ENCODE assay signal across 23 cellular contexts in genomic region chr20:45056473-45057148, GRCh38. TPM values are rescaled to one million over a fixed set of nuclear protein-coding genes. Genes with fewer than 3 reads are reported as not detected.
DNase-seq lines count a peak whose midpoint lies in the region; ATAC-seq, FAIRE-seq and TF ChIP-seq lines count a peak whose summit lies in the region.
"Had no signal": no experiment of that assay in that cellular context is flagged by ENCODE, and none has a peak within 500 bp of the region (broad histone marks: within the 10 kb centered on the region; RNA-seq: fewer than 3 reads in every experiment).

No MANE protein-coding gene starts in this region.

- H3K9me3 ChIP-seq in pancreas, result no peaks in the 10 kb centered on the region
- H3K9me3 ChIP-seq: lower lobe of right lung, upper lobe of right lung had no signal

- H3K27me3 Mint-ChIP-seq in activated CD8-positive, alpha-beta T cell treated with anti-CD3 and anti-CD28 coated beads for 36 hours, result no peaks in the 10 kb centered on the region
- no peaks in the 10 kb centered on the region for H3K27me3 Mint-ChIP-seq in activated CD8-positive, alpha-beta T cell treated with anti-CD3 and anti-CD28 coated beads, Interleukin-2, amount 10 ng/mL, durations not matched to agents 7 days and 5 days (ENCODE audit: low read depth)
- H3K27me3 Mint-ChIP-seq in central memory CD8-positive, alpha-beta T cell, result no peaks in the 10 kb centered on the region
- H3K27me3 Mint-ChIP-seq: activated naive CD8-positive, alpha-beta T cell treated with anti-CD3 and anti-CD28 coated beads, Interleukin-2, amount 10 ng/mL, durations not matched to agents 7 days and 5 days had no signal

- peak overlapping the region in 1 of 4 donors; percentile 18 for H3K27ac ChIP-seq in pancreas
- H3K27ac ChIP-seq: lower lobe of right lung, upper lobe of right lung had no signal

- CTCF ChIA-PET in activated CD8-positive, alpha-beta T cell treated with anti-CD3 and anti-CD28 coated beads for 36 hours (lab: Charles Lee), result interaction anchor here (1.2 to 10.8 kb wide), 4 partner anchors 13 to 234 kb away, joined by 4 to 111 read pairs (median 6); no protein-coding TSS in a partner anchor
- CTCF ChIA-PET in activated CD8-positive, alpha-beta T cell treated with anti-CD3 and anti-CD28 coated beads, Interleukin-2, amount 10 ng/mL, durations not matched to agents 7 days and 5 days (lab: Charles Lee), result interaction anchor here (6.1 to 24.9 kb wide), 2 partner anchors 13 to 41 kb away, joined by 70 to 489 read pairs; partner anchors contain the start of gene KCNS1

- intact Hi-C loops in activated CD8-positive, alpha-beta T cell treated with anti-CD3 and anti-CD28 coated beads for 36 hours (cut with micrococcal nuclease), result no loop called here
- intact Hi-C loops in pancreas (cut with DNase I), result no loop called here

- no peak for ATAC-seq in activated CD8-positive, alpha-beta T cell treated with anti-CD3 and anti-CD28 coated beads for 36 hours
- no peak for ATAC-seq in activated CD8-positive, alpha-beta T cell treated with anti-CD3 and anti-CD28 coated beads, Interleukin-2, amount 10 ng/mL, durations not matched to agents 7 days and 5 days
- no peak for ATAC-seq in central memory CD8-positive, alpha-beta T cell (replicated peaks; ENCODE audit: extremely low read depth, poor library complexity, severe bottlenecking)
- peak; percentile 50 to 75 (median 63) for ATAC-seq in pancreas
- ATAC-seq: GM23338, upper lobe of right lung had no signal

- DNase-seq in activated CD8-positive, alpha-beta T cell treated with anti-CD3 and anti-CD28 coated beads for 36 hours, result no peak
- no peak for DNase-seq in activated CD8-positive, alpha-beta T cell treated with anti-CD3 and anti-CD28 coated beads, Interleukin-2, amount 10 ng/mL, durations not matched to agents 7 days and 5 days
- DNase-seq in NCI-H2029 (lab: John Stamatoyannopoulos, UW) (peak; percentile 52), pancreas (peak in 3 of 6 donors; percentile 6 to 15 (median 9)), NCI-H2171 (lab: John Stamatoyannopoulos, UW) (no peak), DMS79 (lab: John Stamatoyannopoulos, UW) (no peak)
- no peak for DNase-seq in central memory CD8-positive, alpha-beta T cell (ENCODE audit: low spot score in 2 of 2)
- no peak for DNase-seq in effector CD8-positive, alpha-beta T cell (lab: John Stamatoyannopoulos, UW)
- DNase-seq: activated CD4-positive, alpha-beta T cell treated with anti-CD3 and anti-CD28 coated beads, Interleukin-2, amount 50 U/mL, for 48 hours; activated naive CD8-positive, alpha-beta T cell treated with anti-CD3 and anti-CD28 coated beads, Interleukin-2, amount 10 ng/mL, durations not matched to agents 7 days and 5 days; activated T-cell treated with anti-CD3 and anti-CD28 coated beads for 4 hours; endodermal cell; kidney; lower lobe of right lung; NCI-H1092 treated with DMSO at 0.1 percent for 48 hours; NCI-H446 treated with DMSO at 0.1 percent for 48 hours; occipital lobe; T-helper 2 cell; upper lobe of right lung had no signal

- H3K9me3 Mint-ChIP-seq in activated CD8-positive, alpha-beta T cell treated with anti-CD3 and anti-CD28 coated beads for 36 hours, result no peaks in the 10 kb centered on the region
- H3K9me3 Mint-ChIP-seq in activated CD8-positive, alpha-beta T cell treated with anti-CD3 and anti-CD28 coated beads, Interleukin-2, amount 10 ng/mL, durations not matched to agents 7 days and 5 days (ENCODE audit: insufficient read depth), result no peaks in the 10 kb centered on the region
- H3K9me3 Mint-ChIP-seq in central memory CD8-positive, alpha-beta T cell, result no peaks in the 10 kb centered on the region
- H3K9me3 Mint-ChIP-seq: activated naive CD8-positive, alpha-beta T cell treated with anti-CD3 and anti-CD28 coated beads, Interleukin-2, amount 10 ng/mL, durations not matched to agents 7 days and 5 days; endodermal cell; GM23338 had no signal

- peak overlapping the region; percentile 41 for H3K27ac Mint-ChIP-seq in activated CD8-positive, alpha-beta T cell treated with anti-CD3 and anti-CD28 coated beads for 36 hours
- H3K27ac Mint-ChIP-seq in activated CD8-positive, alpha-beta T cell treated with anti-CD3 and anti-CD28 coated beads, Interleukin-2, amount 10 ng/mL, durations not matched to agents 7 days and 5 days, result no peak overlapping the region
- peak overlapping the region; percentile 73 for H3K27ac Mint-ChIP-seq in central memory CD8-positive, alpha-beta T cell (ENCODE audit: low read depth)
- H3K27ac Mint-ChIP-seq: activated naive CD8-positive, alpha-beta T cell treated with anti-CD3 and anti-CD28 coated beads, Interleukin-2, amount 10 ng/mL, durations not matched to agents 7 days and 5 days; endodermal cell; GM23338 had no signal

- WGBS in pancreas, 2 donors, result 36 to 48% methylated on average over 7 of the region's 7 CpGs

- H3K4me3 Mint-ChIP-seq in activated CD8-positive, alpha-beta T cell treated with anti-CD3 and anti-CD28 coated beads for 36 hours, result no peak overlapping the region
- no peak overlapping the region for H3K4me3 Mint-ChIP-seq in activated CD8-positive, alpha-beta T cell treated with anti-CD3 and anti-CD28 coated beads, Interleukin-2, amount 10 ng/mL, durations not matched to agents 7 days and 5 days
- H3K4me3 Mint-ChIP-seq in central memory CD8-positive, alpha-beta T cell, result no peak overlapping the region
- H3K4me3 Mint-ChIP-seq: activated naive CD8-positive, alpha-beta T cell treated with anti-CD3 and anti-CD28 coated beads, Interleukin-2, amount 10 ng/mL, durations not matched to agents 7 days and 5 days; endodermal cell; GM23338 had no signal

- no peak overlapping the region for H3K4me3 ChIP-seq in pancreas
- H3K4me3 ChIP-seq: GM23338, lower lobe of right lung, upper lobe of right lung had no signal

- FAIRE-seq in pancreas (lab: Jason Lieb, UNC), result no peak
- FAIRE-seq: A204.1, kidney, RCC 7860 had no signal

- H3K36me3 ChIP-seq in pancreas, result no peaks in the 10 kb centered on the region

- peaks cover 87% of the 10 kb centered on the region for H3K4me1 Mint-ChIP-seq in activated CD8-positive, alpha-beta T cell treated with anti-CD3 and anti-CD28 coated beads for 36 hours (ENCODE audit: low read depth)
- peaks cover 66% of the 10 kb centered on the region for H3K4me1 Mint-ChIP-seq in activated CD8-positive, alpha-beta T cell treated with anti-CD3 and anti-CD28 coated beads, Interleukin-2, amount 10 ng/mL, durations not matched to agents 7 days and 5 days (ENCODE audit: low read depth)
- H3K4me1 Mint-ChIP-seq in central memory CD8-positive, alpha-beta T cell, result peaks cover 93% of the 10 kb centered on the region

- H3K27me3 ChIP-seq in pancreas, result no peaks in the 10 kb centered on the region
- H3K27me3 ChIP-seq: upper lobe of right lung had no signal

- H3K4me1 ChIP-seq in pancreas, result no peaks in the 10 kb centered on the region

- POLR2A ChIA-PET in activated CD8-positive, alpha-beta T cell treated with anti-CD3 and anti-CD28 coated beads for 36 hours (lab: Charles Lee), result interaction anchor here (1.0 kb wide), 1 partner anchor 9 kb away, joined by 3 read pairs; no protein-coding TSS in a partner anchor
- POLR2A ChIA-PET in activated CD8-positive, alpha-beta T cell treated with anti-CD3 and anti-CD28 coated beads, Interleukin-2, amount 10 ng/mL, durations not matched to agents 7 days and 5 days (lab: Charles Lee), result no interaction called here

- TF ChIP-seq CTCF in activated CD8-positive, alpha-beta T cell treated with anti-CD3 and anti-CD28 coated beads for 36 hours (IDR thresholded peaks at IDR 0.05), result no peak
- no peak for TF ChIP-seq CTCF in pancreas (IDR thresholded peaks at IDR 0.05)

- peaks cover 58% of the 10 kb centered on the region for H3K36me3 Mint-ChIP-seq in activated CD8-positive, alpha-beta T cell treated with anti-CD3 and anti-CD28 coated beads for 36 hours (ENCODE audit: low read depth)
- peaks cover 67% of the 10 kb centered on the region for H3K36me3 Mint-ChIP-seq in activated CD8-positive, alpha-beta T cell treated with anti-CD3 and anti-CD28 coated beads, Interleukin-2, amount 10 ng/mL, durations not matched to agents 7 days and 5 days (ENCODE audit: low read depth)
- H3K36me3 Mint-ChIP-seq in central memory CD8-positive, alpha-beta T cell (ENCODE audit: insufficient read depth), result peaks cover 60% of the 10 kb centered on the region

RNA-seq across cellular contexts. Expression of gene KCNS1, which starts 44.3 kb away (rescaled TPM):
- total RNA-seq in activated CD8-positive, alpha-beta T cell treated with anti-CD3 and anti-CD28 coated beads for 36 hours, result under 1 TPM; 0.38 to 0.54 TPM
- total RNA-seq in activated CD8-positive, alpha-beta T cell treated with anti-CD3 and anti-CD28 coated beads, Interleukin-2, amount 10 ng/mL, durations not matched to agents 7 days and 5 days, result under 1 TPM; 0.05 to 0.11 TPM
- 1 to 10 TPM in 1 of 6 donors, under 1 TPM in 4, not detected in 1; 0.04 to 1.3 (median 0.16) TPM for total RNA-seq in pancreas
- under 1 TPM; 0.04 to 0.05 TPM for polyA plus RNA-seq in pancreas

RNA-seq across cellular contexts. Expression of gene WFDC5, which starts 58.4 kb away (rescaled TPM):
- not detected for total RNA-seq in activated CD8-positive, alpha-beta T cell treated with anti-CD3 and anti-CD28 coated beads for 36 hours
- not detected for total RNA-seq in activated CD8-positive, alpha-beta T cell treated with anti-CD3 and anti-CD28 coated beads, Interleukin-2, amount 10 ng/mL, durations not matched to agents 7 days and 5 days
- not detected for total RNA-seq in pancreas
- polyA plus RNA-seq in pancreas, result not detected
- total RNA-seq: activated naive CD8-positive, alpha-beta T cell treated with anti-CD3 and anti-CD28 coated beads, Interleukin-2, amount 10 ng/mL, durations not matched to agents 7 days and 5 days; endodermal cell; GM23338; occipital lobe; SK-MEL-5 had no signal
- polyA plus RNA-seq: GM23338 had no signal

Comparison
In these comparisons a context has a peak if more than half of its experiments do, and no peak if none do; other contexts are left out.
1. ATAC-seq: peak in pancreas (4 of 4); none in activated CD8-positive, alpha-beta T cell treated with anti-CD3 and anti-CD28 coated beads for 36 hours (single experiment), activated CD8-positive, alpha-beta T cell treated with anti-CD3 and anti-CD28 coated beads, Interleukin-2, amount 10 ng/mL, durations not matched to agents 7 days and 5 days (single experiment) and central memory CD8-positive, alpha-beta T cell (single experiment).